Comparison of ENCODE assay signal across 8 cellular contexts in genomic region chr1:203342192-203342940, GRCh38. TPM values are rescaled to one million over a fixed set of nuclear protein-coding genes. Genes with fewer than 3 reads are reported as not detected.
DNase-seq lines count a peak whose midpoint lies in the region; ATAC-seq, FAIRE-seq and TF ChIP-seq lines count a peak whose summit lies in the region.

No MANE protein-coding gene starts in this region.

- H3K27me3 Mint-ChIP-seq in CD14-positive monocyte (ENCODE audit: low read depth in 3 of 3) (peaks cover 25 to 32% (median 27%) of the 10 kb centered on the region in 3 donors), osteocyte (ENCODE audit: unreplicated experiment) (peaks cover 66% of the 10 kb centered on the region)

- no peaks in the 10 kb centered on the region for H3K36me3 Mint-ChIP-seq in CD14-positive monocyte
- no peaks in the 10 kb centered on the region for H3K36me3 Mint-ChIP-seq in osteocyte (ENCODE audit: unreplicated experiment)

- H3K4me3 Mint-ChIP-seq in CD14-positive monocyte (peak overlapping the region in 1 of 2 donors; percentile 78), osteocyte (ENCODE audit: unreplicated experiment) (no peak overlapping the region)

- ATAC-seq in GM19023 (IDR thresholded peaks at IDR 0.05; ENCODE audit: unreplicated experiment) (no peak), GM21515 (IDR thresholded peaks at IDR 0.05; ENCODE audit: unreplicated experiment) (no peak)

- H3K9me3 Mint-ChIP-seq in CD14-positive monocyte (peaks cover 0 to 2% (median 0%) of the 10 kb centered on the region in 7 donors), osteocyte (ENCODE audit: unreplicated experiment) (no peaks in the 10 kb centered on the region)

- DNase-seq in CD14-positive monocyte (ENCODE audit: low spot score) (no peak), H54 (ENCODE audit: insufficient read length, low spot score) (peak; percentile 74), NCI-H82 (lab: John Stamatoyannopoulos, UW) (peak; percentile 96), activated T-cell treated with anti-CD3 and anti-CD28 coated beads for 24 hours (ENCODE audit: low read depth) (peak; percentile 36), fibroblast of mammary gland (ENCODE audit: low read depth) (peak; percentile 40), osteocyte (ENCODE audit: extremely low spot score, unreplicated experiment) (no peak)

- H3K4me3 ChIP-seq in fibroblast of mammary gland (ENCODE audit: control insufficient read depth, low read depth, low read length) = no peak overlapping the region

- H3K4me1 Mint-ChIP-seq in CD14-positive monocyte (peaks cover 21% of the 10 kb centered on the region), osteocyte (ENCODE audit: unreplicated experiment) (peaks cover 18% of the 10 kb centered on the region)

- no peak for TF ChIP-seq POLR2A in H54 (IDR thresholded peaks at IDR 0.05; ENCODE audit: low read depth, low read length)

- FAIRE-seq in H54 (lab: Jason Lieb, UNC) = no peak

- H3K27ac Mint-ChIP-seq in CD14-positive monocyte (no peak overlapping the region), osteocyte (ENCODE audit: unreplicated experiment) (no peak overlapping the region)

- TF ChIP-seq CTCF in CD14-positive monocyte (IDR thresholded peaks at IDR 0.05) = peak; percentile 91
- peak; percentile 78 for TF ChIP-seq CTCF in fibroblast of mammary gland (conservative IDR thresholded peaks at IDR 0.05; ENCODE audit: control insufficient read depth, insufficient read depth, low read depth, low read length)
- peak; percentile 72 for TF ChIP-seq CTCF in osteocyte (IDR thresholded peaks at IDR 0.05)

- intact Hi-C loops in CD14-positive monocyte (cut with micrococcal nuclease) = loop anchor here (5.0 to 10.0 kb wide), 3 partner anchors 35 to 342 kb away; partner anchors contain the start of gene BTG2 (in 1 of the 2)

RNA-seq across cellular contexts. Expression of gene FMOD, which starts 8.6 kb away (rescaled TPM):
- polyA plus RNA-seq in CD14-positive monocyte = not detected
- not detected in 2 replicates for total RNA-seq in osteocyte

RNA-seq across cellular contexts. Expression of gene BTG2, which starts 37.0 kb away (rescaled TPM):
- polyA plus RNA-seq in CD14-positive monocyte = 100 to 1,000 TPM; 293 to 483 TPM
- 31.2 and 33.7 TPM in 2 replicates for total RNA-seq in osteocyte

Comparison
In these comparisons a context has a peak if more than half of its experiments do, and no peak if none do; other contexts are left out.
1. DNase-seq: peak in H54 (single experiment), NCI-H82 (single experiment), activated T-cell treated with anti-CD3 and anti-CD28 coated beads for 24 hours (single experiment) and fibroblast of mammary gland (single experiment); none in CD14-positive monocyte (single experiment) and osteocyte (single experiment).
2. Peak in every context shown above with its lines, with median percentiles within 50 percentile points of each other: CTCF ChIP-seq.